In genomic region chr12:65649126-65649525, GRCh38 we compare ENCODE assay signal across 12 cellular contexts.
DNase-seq lines count a peak whose midpoint lies in the region; ATAC-seq, FAIRE-seq and TF ChIP-seq lines count a peak whose summit lies in the region.
"Had no signal": no experiment of that assay in that cellular context is flagged by ENCODE, and none has a peak within 500 bp of the region (broad histone marks: within the 10 kb centered on the region; RNA-seq: fewer than 3 reads in every experiment).

No MANE protein-coding gene starts in this region.

- no peaks in the 10 kb centered on the region for H3K9me1 ChIP-seq in keratinocyte (ENCODE audit: control insufficient read depth, extremely low read depth, insufficient read depth, low read length)

- H3K4me3 ChIP-seq in right cardiac atrium (ENCODE audit: low read length), result no peak overlapping the region
- H3K4me3 ChIP-seq in right atrium auricular region, result no peak overlapping the region
- H3K4me3 ChIP-seq in astrocyte of the spinal cord (ENCODE audit: low read depth, low read length), result no peak overlapping the region
- H3K4me3 ChIP-seq in keratinocyte (ENCODE audit: control insufficient read depth in 2 of 3, extremely low read depth in 1 of 3, insufficient read depth in 2 of 3, low read depth in 1 of 3, low read length in 3 of 3), result no peak overlapping the region
- no peak overlapping the region for H3K4me3 ChIP-seq in kidney (ENCODE audit: low read length in 2 of 2)
- H3K4me3 ChIP-seq: BLaER1 had no signal

- ATAC-seq in right cardiac atrium, result peak; percentile 75 to 90
- no peak for ATAC-seq in GM19463 (IDR thresholded peaks at IDR 0.05; ENCODE audit: unreplicated experiment)

- DNase-seq in right cardiac atrium (no peak), right atrium auricular region (ENCODE audit: low spot score) (no peak), astrocyte of the spinal cord (ENCODE audit: low read depth, low spot score) (peak; percentile 99), keratinocyte (ENCODE audit: low read depth, low spot score) (peak; percentile 98), GOT3 (lab: John Stamatoyannopoulos, UW) (no peak), kidney (no peak)
- no peak for DNase-seq in activated CD4-positive, alpha-beta T cell treated with anti-CD3 and anti-CD28 coated beads, Interleukin-2, amount 50 U/mL, for 4 hours
- DNase-seq: MV-4-11, naive B cell, SHP77 treated with DMSO at 0.1 percent for 48 hours had no signal

- H3K4me1 ChIP-seq in right cardiac atrium (ENCODE audit: control insufficient read depth, insufficient read depth, low read length), result no peaks in the 10 kb centered on the region
- no peaks in the 10 kb centered on the region for H3K4me1 ChIP-seq in right atrium auricular region
- peaks cover 46% of the 10 kb centered on the region for H3K4me1 ChIP-seq in keratinocyte (ENCODE audit: control insufficient read depth, extremely low read depth, insufficient read depth, low read length)
- H3K4me1 ChIP-seq in kidney (ENCODE audit: control insufficient read depth in 1 of 2, insufficient read depth in 1 of 2, low read depth in 1 of 2, low read length in 2 of 2), result no peaks in the 10 kb centered on the region
- H3K4me1 ChIP-seq: BLaER1 had no signal

- H3K27me3 ChIP-seq in right cardiac atrium (ENCODE audit: control insufficient read depth, insufficient read depth) (no peaks in the 10 kb centered on the region), right atrium auricular region (no peaks in the 10 kb centered on the region), keratinocyte (ENCODE audit: control insufficient read depth, extremely low read depth, insufficient read depth, low read length) (no peaks in the 10 kb centered on the region)
- H3K27me3 ChIP-seq: BLaER1 had no signal

- intact Hi-C loops in right cardiac atrium (cut with DNase I) (no loop called here), kidney (cut with DNase I) (no loop called here)

- TF ChIP-seq CTCF in right atrium auricular region (IDR thresholded peaks at IDR 0.05), result no peak
- TF ChIP-seq CTCF in astrocyte of the spinal cord (IDR thresholded peaks at IDR 0.05; ENCODE audit: low read depth, low read length), result no peak
- TF ChIP-seq CTCF in keratinocyte (optimal IDR thresholded peaks at IDR 0.05 in 1 of 3, IDR thresholded peaks at IDR 0.05 in 1 of 3, conservative IDR thresholded peaks at IDR 0.05 in 1 of 3; ENCODE audit: extremely low read depth in 1 of 3, insufficient read depth in 2 of 3, low read length in 3 of 3), result no peak
- TF ChIP-seq CTCF in kidney (IDR thresholded peaks at IDR 0.05; ENCODE audit: borderline replicate concordance, extremely low read depth, insufficient read depth), result no peak

- H3K9me3 ChIP-seq in right cardiac atrium (ENCODE audit: control insufficient read depth, low read length) (no peaks in the 10 kb centered on the region), right atrium auricular region (no peaks in the 10 kb centered on the region), keratinocyte (ENCODE audit: control insufficient read depth, low read depth, low read length) (no peaks in the 10 kb centered on the region), kidney (ENCODE audit: control insufficient read depth in 1 of 2, low read length in 2 of 2) (no peaks in the 10 kb centered on the region)
- H3K9me3 ChIP-seq: BLaER1 had no signal

- H3K36me3 ChIP-seq in right atrium auricular region, result no peaks in the 10 kb centered on the region
- no peaks in the 10 kb centered on the region for H3K36me3 ChIP-seq in keratinocyte (ENCODE audit: control insufficient read depth in 2 of 2, extremely low read depth in 1 of 2, insufficient read depth in 2 of 2, low read length in 2 of 2)
- H3K36me3 ChIP-seq in kidney (ENCODE audit: control insufficient read depth in 1 of 2, insufficient read depth in 2 of 2, low read length in 2 of 2), result no peaks in the 10 kb centered on the region
- H3K36me3 ChIP-seq: BLaER1 had no signal

- H3K79me2 ChIP-seq in keratinocyte (ENCODE audit: control insufficient read depth, insufficient read depth, low read length), result no peaks in the 10 kb centered on the region

- in situ Hi-C loops in astrocyte of the spinal cord (cut with HindIII; ENCODE audit: low sequenced_read_pairs), result no loop called here

- peak overlapping the region; percentile 55 for H3K4me2 ChIP-seq in keratinocyte (ENCODE audit: control insufficient read depth, extremely low read depth, insufficient read depth, low read depth, low read length)
- H3K4me2 ChIP-seq: BLaER1 had no signal

- no peak overlapping the region for H3K27ac ChIP-seq in right cardiac atrium (ENCODE audit: low read length)
- H3K27ac ChIP-seq in right atrium auricular region, result peak overlapping the region in 1 of 2 donors; percentile 50
- peak overlapping the region; percentile 95 for H3K27ac ChIP-seq in keratinocyte (ENCODE audit: control insufficient read depth, insufficient read depth, low read length)
- H3K27ac ChIP-seq in kidney (ENCODE audit: low read depth in 2 of 2, low read length in 2 of 2), result no peak overlapping the region
- H3K27ac ChIP-seq: BLaER1 had no signal

- WGBS in right cardiac atrium, result 42% methylated on average over 3 of the region's 3 CpGs

- FAIRE-seq in keratinocyte (lab: Jason Lieb, UNC) (peak; percentile 100), kidney (lab: Jason Lieb, UNC) (no peak)

- H3K9ac ChIP-seq in keratinocyte (ENCODE audit: control insufficient read depth, extremely low read depth, insufficient read depth, low read length) (peak overlapping the region; percentile 65), kidney (ENCODE audit: low read length in 2 of 2) (no peak overlapping the region)
- H3K9ac ChIP-seq: BLaER1 had no signal

- dilution Hi-C loops in keratinocyte (cut with MboI; ENCODE audit: extremely low pct_ligation_motif_present, low sequenced_read_pairs), result no loop called here

- H2AFZ ChIP-seq in keratinocyte (ENCODE audit: control insufficient read depth, low read length), result no peak overlapping the region

- H4K20me1 ChIP-seq in keratinocyte (ENCODE audit: control insufficient read depth, extremely low read depth, insufficient read depth, low read length), result no peaks in the 10 kb centered on the region
- H4K20me1 ChIP-seq: BLaER1 had no signal

Comparison
In these comparisons a context has a peak if more than half of its experiments do, and no peak if none do; other contexts are left out.
1. DNase-seq: peak in astrocyte of the spinal cord (single experiment) and keratinocyte (single experiment); none in right cardiac atrium (0 of 3), right atrium auricular region (single experiment), activated CD4-positive, alpha-beta T cell treated with anti-CD3 and anti-CD28 coated beads, Interleukin-2, amount 50 U/mL, for 4 hours (0 of 2), GOT3 (single experiment) and kidney (single experiment).